In the genomic region with DNA sequence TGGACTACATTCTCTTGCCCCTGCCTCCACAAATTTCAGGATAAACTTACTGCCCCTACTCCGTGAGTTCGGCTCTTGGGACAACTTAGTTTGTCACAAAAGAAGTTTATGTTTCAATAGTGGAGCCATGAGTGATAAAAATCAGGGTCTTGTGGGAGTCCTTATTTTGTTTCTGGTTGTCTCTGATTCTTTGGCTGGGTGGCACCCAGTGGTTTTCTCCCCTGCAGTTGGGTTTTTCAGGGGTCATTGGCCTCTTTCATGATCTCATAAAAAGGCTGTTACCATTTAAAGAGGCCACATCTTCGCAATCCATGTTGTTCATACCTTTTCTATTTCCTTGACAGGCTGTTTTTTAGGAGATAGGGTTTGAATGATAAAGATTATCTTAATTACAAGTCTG, we compare ENCODE assay signal across 2 cellular contexts.
TF ChIP-seq lines count a peak whose summit lies in the region.

No MANE protein-coding gene starts in this region.

TF ChIP-seq in GM23338, 12 proteins besides CTCF, POLR2A, EP300 and RAD21:
- TF ChIP-seq NANOG (IDR thresholded peaks at IDR 0.05; ENCODE audit: borderline replicate concordance) = no peak
- TF ChIP-seq JUNB (IDR thresholded peaks at IDR 0.05; ENCODE audit: unreplicated experiment) = no peak
- TF ChIP-seq, protein P1, sequence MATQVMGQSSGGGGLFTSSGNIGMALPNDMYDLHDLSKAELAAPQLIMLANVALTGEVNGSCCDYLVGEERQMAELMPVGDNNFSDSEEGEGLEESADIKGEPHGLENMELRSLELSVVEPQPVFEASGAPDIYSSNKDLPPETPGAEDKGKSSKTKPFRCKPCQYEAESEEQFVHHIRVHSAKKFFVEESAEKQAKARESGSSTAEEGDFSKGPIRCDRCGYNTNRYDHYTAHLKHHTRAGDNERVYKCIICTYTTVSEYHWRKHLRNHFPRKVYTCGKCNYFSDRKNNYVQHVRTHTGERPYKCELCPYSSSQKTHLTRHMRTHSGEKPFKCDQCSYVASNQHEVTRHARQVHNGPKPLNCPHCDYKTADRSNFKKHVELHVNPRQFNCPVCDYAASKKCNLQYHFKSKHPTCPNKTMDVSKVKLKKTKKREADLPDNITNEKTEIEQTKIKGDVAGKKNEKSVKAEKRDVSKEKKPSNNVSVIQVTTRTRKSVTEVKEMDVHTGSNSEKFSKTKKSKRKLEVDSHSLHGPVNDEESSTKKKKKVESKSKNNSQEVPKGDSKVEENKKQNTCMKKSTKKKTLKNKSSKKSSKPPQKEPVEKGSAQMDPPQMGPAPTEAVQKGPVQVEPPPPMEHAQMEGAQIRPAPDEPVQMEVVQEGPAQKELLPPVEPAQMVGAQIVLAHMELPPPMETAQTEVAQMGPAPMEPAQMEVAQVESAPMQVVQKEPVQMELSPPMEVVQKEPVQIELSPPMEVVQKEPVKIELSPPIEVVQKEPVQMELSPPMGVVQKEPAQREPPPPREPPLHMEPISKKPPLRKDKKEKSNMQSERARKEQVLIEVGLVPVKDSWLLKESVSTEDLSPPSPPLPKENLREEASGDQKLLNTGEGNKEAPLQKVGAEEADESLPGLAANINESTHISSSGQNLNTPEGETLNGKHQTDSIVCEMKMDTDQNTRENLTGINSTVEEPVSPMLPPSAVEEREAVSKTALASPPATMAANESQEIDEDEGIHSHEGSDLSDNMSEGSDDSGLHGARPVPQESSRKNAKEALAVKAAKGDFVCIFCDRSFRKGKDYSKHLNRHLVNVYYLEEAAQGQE (IDR thresholded peaks at IDR 0.05; ENCODE audit: unreplicated experiment) = no peak
- TF ChIP-seq, protein P2, sequence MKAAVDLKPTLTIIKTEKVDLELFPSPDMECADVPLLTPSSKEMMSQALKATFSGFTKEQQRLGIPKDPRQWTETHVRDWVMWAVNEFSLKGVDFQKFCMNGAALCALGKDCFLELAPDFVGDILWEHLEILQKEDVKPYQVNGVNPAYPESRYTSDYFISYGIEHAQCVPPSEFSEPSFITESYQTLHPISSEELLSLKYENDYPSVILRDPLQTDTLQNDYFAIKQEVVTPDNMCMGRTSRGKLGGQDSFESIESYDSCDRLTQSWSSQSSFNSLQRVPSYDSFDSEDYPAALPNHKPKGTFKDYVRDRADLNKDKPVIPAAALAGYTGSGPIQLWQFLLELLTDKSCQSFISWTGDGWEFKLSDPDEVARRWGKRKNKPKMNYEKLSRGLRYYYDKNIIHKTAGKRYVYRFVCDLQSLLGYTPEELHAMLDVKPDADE (IDR thresholded peaks at IDR 0.05) = no peak
- TF ChIP-seq ZNF114 (CRISPR knock-in tag; IDR thresholded peaks at IDR 0.05) = no peak
- TF ChIP-seq EZH2phosphoT487 (IDR thresholded peaks at IDR 0.05; ENCODE audit: unreplicated experiment) = no peak
- no peak for TF ChIP-seq EZH2 (IDR thresholded peaks at IDR 0.05; ENCODE audit: low read depth, unreplicated experiment)
- TF ChIP-seq POLR2AphosphoS5 (IDR thresholded peaks at IDR 0.05; ENCODE audit: low read depth) = no peak
- TF ChIP-seq ZNF331 (CRISPR knock-in tag; IDR thresholded peaks at IDR 0.05; ENCODE audit: low read depth) = no peak
- no peak for TF ChIP-seq CREB1 (CRISPR knock-in tag; IDR thresholded peaks at IDR 0.05; ENCODE audit: low read depth)
TF ChIP-seq in GM23338: peak in this region for 0.

TF ChIP-seq in H1, 55 proteins besides CTCF, POLR2A, EP300 and RAD21:
- TF ChIP-seq SIRT6 (IDR thresholded peaks at IDR 0.05; ENCODE audit: low read length) (no peak), SRF (IDR thresholded peaks at IDR 0.05; ENCODE audit: low read depth, low read length) (no peak), TAF1 (IDR thresholded peaks at IDR 0.05; ENCODE audit: low read depth, low read length) (no peak), CHD2 (IDR thresholded peaks at IDR 0.05; ENCODE audit: low read length) (no peak), HDAC2 (IDR thresholded peaks at IDR 0.05; ENCODE audit: borderline replicate concordance in 1 of 2, low read depth in 2 of 2, low read length in 2 of 2) (no peak), ATF3 (IDR thresholded peaks at IDR 0.05; ENCODE audit: insufficient read depth, low read depth, low read length) (no peak), BRCA1 (IDR thresholded peaks at IDR 0.05; ENCODE audit: low read depth, low read length) (no peak), BCL11A (IDR thresholded peaks at IDR 0.05; ENCODE audit: low read depth in 2 of 2, low read length in 2 of 2) (no peak), SP2 (IDR thresholded peaks at IDR 0.05; ENCODE audit: low read length) (no peak), CEBPB (IDR thresholded peaks at IDR 0.05; ENCODE audit: low read depth, low read length) (no peak), TBP (IDR thresholded peaks at IDR 0.05; ENCODE audit: low read depth, low read length) (no peak), POLR2AphosphoS5 (IDR thresholded peaks at IDR 0.05; ENCODE audit: low read depth, low read length) (no peak)
TF ChIP-seq in H1: peak in this region for 0.
